In genomic region chr10:47261121-47261520, GRCh38 we compare ENCODE assay signal across 8 cellular contexts. TPM values are rescaled to one million over a fixed set of nuclear protein-coding genes. Genes with fewer than 3 reads are reported as not detected.
DNase-seq lines count a peak whose midpoint lies in the region; ATAC-seq and TF ChIP-seq lines count a peak whose summit lies in the region.

No MANE protein-coding gene starts in this region.

- H3K36me3 Mint-ChIP-seq in activated naive CD8-positive, alpha-beta T cell treated with anti-CD3 and anti-CD28 coated beads, Interleukin-2, amount 50 U/mL, for 24 hours (ENCODE audit: low read depth) = peaks cover 13% of the 10 kb centered on the region

- no peak overlapping the region for H3K4me3 ChIP-seq in H7 (ENCODE audit: insufficient read depth, low read depth, low read length)

- H3K36me3 ChIP-seq in H7 (replicated peaks; ENCODE audit: control insufficient read depth, insufficient read depth, low read length) = no peaks in the 10 kb centered on the region

- peak overlapping the region; percentile 40 for H3K4me3 Mint-ChIP-seq in activated naive CD8-positive, alpha-beta T cell treated with anti-CD3 and anti-CD28 coated beads, Interleukin-2, amount 50 U/mL, for 24 hours

- peak overlapping the region; percentile 97 for H3K27ac Mint-ChIP-seq in activated naive CD8-positive, alpha-beta T cell treated with anti-CD3 and anti-CD28 coated beads, Interleukin-2, amount 50 U/mL, for 24 hours

- H3K27me3 ChIP-seq in H7 (ENCODE audit: control insufficient read depth, insufficient read depth, low read length) = no peaks in the 10 kb centered on the region

- ATAC-seq in GM21528 (IDR thresholded peaks at IDR 0.05; ENCODE audit: low FRiP score, unreplicated experiment) = peak; percentile 92
- ATAC-seq in activated naive CD8-positive, alpha-beta T cell treated with anti-CD3 and anti-CD28 coated beads, Interleukin-2, amount 50 U/mL, for 24 hours = peak; percentile 42

- DNase-seq in GM10266 (ENCODE audit: extremely low spot score) (peak; percentile 32), KG1 (lab: John Stamatoyannopoulos, UW) (peak; percentile 17), AG08395 (ENCODE audit: low spot score) (no peak), NCI-H526 treated with DMSO at 0.1 percent for 48 hours (lab: John Stamatoyannopoulos, UW) (no peak), H7 (no peak), COLO829 (ENCODE audit: low spot score) (no peak)
- DNase-seq in activated naive CD8-positive, alpha-beta T cell treated with anti-CD3 and anti-CD28 coated beads, Interleukin-2, amount 50 U/mL, for 24 hours = peak; percentile 39

- H3K9me3 Mint-ChIP-seq in activated naive CD8-positive, alpha-beta T cell treated with anti-CD3 and anti-CD28 coated beads, Interleukin-2, amount 50 U/mL, for 24 hours = peaks cover 22% of the 10 kb centered on the region

- H3K27me3 Mint-ChIP-seq in activated naive CD8-positive, alpha-beta T cell treated with anti-CD3 and anti-CD28 coated beads, Interleukin-2, amount 50 U/mL, for 24 hours = no peaks in the 10 kb centered on the region

- no peak for TF ChIP-seq CTCF in GM10266 (IDR thresholded peaks at IDR 0.05; ENCODE audit: control insufficient read depth, insufficient read depth, low read depth, missing control alignments)

- H3K4me1 Mint-ChIP-seq in activated naive CD8-positive, alpha-beta T cell treated with anti-CD3 and anti-CD28 coated beads, Interleukin-2, amount 50 U/mL, for 24 hours = peaks cover 96% of the 10 kb centered on the region

RNA-seq across cellular contexts. Expression of gene GDF10, which starts 38.9 kb away (rescaled TPM):
- not detected in 2 replicates for total RNA-seq in H7 (2014; rRNA removed; shearing (Covaris generic))

Comparison
In these comparisons a context has a peak if more than half of its experiments do, and no peak if none do; other contexts are left out.
1. DNase-seq: peak in GM10266 (single experiment), KG1 (single experiment) and activated naive CD8-positive, alpha-beta T cell treated with anti-CD3 and anti-CD28 coated beads, Interleukin-2, amount 50 U/mL, for 24 hours (single experiment); none in AG08395 (single experiment), NCI-H526 treated with DMSO at 0.1 percent for 48 hours (single experiment), H7 (single experiment) and COLO829 (single experiment).